ENCODE assay signal across 32 cellular contexts in genomic region chr15:46589088-46589487, GRCh38.
"Had no signal": no experiment of that assay in that cellular context is flagged by ENCODE, and none has a peak within 500 bp of the region (broad histone marks: within the 10 kb centered on the region; RNA-seq: fewer than 3 reads in every experiment).

No MANE protein-coding gene starts in this region.

- H3K36me3 ChIP-seq: breast epithelium, MG63, WERI-Rb-1 had no signal

- H3K4me3 ChIP-seq: body of pancreas, breast epithelium, MG63 had no signal

- H3K27me3 ChIP-seq: body of pancreas, breast epithelium had no signal

- H3K4me1 ChIP-seq: body of pancreas, breast epithelium had no signal

- H3K27ac ChIP-seq: body of pancreas, breast epithelium, RWPE1, WERI-Rb-1 had no signal

- DNase-seq: activated CD4-positive, alpha-beta T cell treated with anti-CD3 and anti-CD28 coated beads, Interleukin-2, amount 10 ng/mL, durations not matched to agents 24 days and 14 days; activated CD4-positive, alpha-beta T cell treated with anti-CD3 and anti-CD28 coated beads, Interleukin-2, amount 50 U/mL, for 4 hours; activated CD8-positive, alpha-beta T cell treated with anti-CD3 and anti-CD28 coated beads for 36 hours; activated effector memory CD4-positive, alpha-beta T cell treated with anti-CD3 and anti-CD28 coated beads, Interleukin-2, amount 50 U/mL, for 16 hours; activated naive CD4-positive, alpha-beta T cell; activated naive CD8-positive, alpha-beta T cell treated with anti-CD3 and anti-CD28 coated beads, Interleukin-2, amount 10 ng/mL, durations not matched to agents 7 days and 5 days; activated T-cell treated with anti-CD3 and anti-CD28 coated beads, Interleukin-2, amount 50 U/mL, for 1 hour; activated T-cell treated with anti-CD3 and anti-CD28 coated beads, Interleukin-2, amount 50 U/mL, for 72 hours; body of pancreas; Kasumi-1; MG63; NCI-H1048; NCI-H1105 treated with DMSO at 0.1 percent for 48 hours; NCI-H1436; NCI-H1694; NCI-H1930; NCI-H2171 treated with DMSO at 0.1 percent for 48 hours; NCI-H2227 treated with DMSO at 0.1 percent for 48 hours; NCI-H446; NCI-H510A treated with DMSO at 0.1 percent for 48 hours; NCI-H526 treated with DMSO at 0.1 percent for 48 hours; NK-92 treated with Interleukin-12 subunit alpha and Interleukin-12 subunit beta, amount 100 ng/mL, for 24 hours; PC-3; SIG-M5; T-cell; T-helper 17 cell; WERI-Rb-1 had no signal

- ATAC-seq: activated CD8-positive, alpha-beta T cell treated with anti-CD3 and anti-CD28 coated beads for 36 hours; activated T-cell treated with anti-CD3 and anti-CD28 coated beads, Interleukin-2, amount 50 U/mL, for 72 hours; activated T-helper 17 cell treated with anti-CD3 and anti-CD28 coated beads, Interleukin-2, amount 50 U/mL, for 72 hours; body of pancreas; PC-3; Right ventricle myocardium inferior; SK-N-SH treated with all-trans-retinoic acid at 6 μM for 48 hours; T-cell; T-helper 17 cell had no signal
